Comparison of ENCODE assay signal across 5 cellular contexts in genomic region chr1:95186149-95186548, GRCh38.
"Had no signal": no experiment of that assay in that cellular context is flagged by ENCODE, and none has a peak within 500 bp of the region (broad histone marks: within the 10 kb centered on the region; RNA-seq: fewer than 3 reads in every experiment).

No MANE protein-coding gene starts in this region.

- DNase-seq: IMR-90, KBM-7 had no signal

- H3K27ac ChIP-seq: HL-60 had no signal

- ATAC-seq: HepG2, K562 had no signal

- H3K4me3 ChIP-seq: K562 had no signal
